22 cellular contexts compared by ENCODE assay signal in genomic region chr6:155787168-155787567, GRCh38.
A peak's percentile ranks its signal among the peaks of the same experiment; 100 is the strongest.
DNase-seq lines count a peak whose midpoint lies in the region; ATAC-seq and TF ChIP-seq lines count a peak whose summit lies in the region.
"Had no signal": no experiment of that assay in that cellular context is flagged by ENCODE, and none has a peak within 500 bp of the region (broad histone marks: within the 10 kb centered on the region; RNA-seq: fewer than 3 reads in every experiment).

No MANE protein-coding gene starts in this region.

- H3K4me1 Mint-ChIP-seq in CD14-positive monocyte = no peaks in the 10 kb centered on the region
- H3K4me1 Mint-ChIP-seq: T-cell had no signal

- TF ChIP-seq CTCF in OCI-LY7 (conservative IDR thresholded peaks at IDR 0.05; ENCODE audit: low read length) (no peak), CD14-positive monocyte (IDR thresholded peaks at IDR 0.05) (no peak)

- CTCF ChIA-PET in OCI-LY7 (lab: Charles Lee; ENCODE audit: unreplicated experiment) = no interaction called here

- no peaks in the 10 kb centered on the region for H4K20me1 ChIP-seq in OCI-LY7 (ENCODE audit: insufficient read depth, low read length)

- H3K36me3 Mint-ChIP-seq in CD14-positive monocyte = no peaks in the 10 kb centered on the region
- H3K36me3 Mint-ChIP-seq: T-cell had no signal

- H3K4me3 ChIP-seq in OCI-LY7 (ENCODE audit: low read depth, low read length, poor library complexity, severe bottlenecking) = no peak overlapping the region
- H3K4me3 ChIP-seq: Peyer's patch, SJCRH30 had no signal

- peak; percentile 54 for DNase-seq in DMS53 (lab: John Stamatoyannopoulos, UW)
- DNase-seq in DMS53 treated with DMSO at 0.1 percent for 48 hours (lab: John Stamatoyannopoulos, UW; ENCODE audit: unreplicated experiment) = no peak
- DNase-seq in OCI-LY7 (ENCODE audit: low spot score) = peak; percentile 48
- DNase-seq in left colon = peak in 1 of 2 donors; percentile 7
- DNase-seq in stimulated activated naive CD4-positive, alpha-beta T cell treated with Interleukin-2 at 50 U/mL for 16 hours (lab: John Stamatoyannopoulos, UW) = no peak
- no peak for DNase-seq in NCI-H1048 (lab: John Stamatoyannopoulos, UW)
- no peak for DNase-seq in CD14-positive monocyte (ENCODE audit: low spot score)
- DNase-seq: DMS79; H7; MV-4-11; NCI-H1417; NCI-H187; NCI-H2107; NCI-H446 treated with DMSO at 0.1 percent for 48 hours; NCI-H526 treated with DMSO at 0.1 percent for 48 hours; NK-92 treated with Interleukin-12 subunit alpha and Interleukin-12 subunit beta, amount 100 ng/mL, for 24 hours; Peyer's patch; SJCRH30; T-cell had no signal

- H3K79me2 ChIP-seq in OCI-LY7 (ENCODE audit: insufficient read depth, low read depth, low read length) = no peaks in the 10 kb centered on the region

- intact Hi-C loops in OCI-LY7 (cut with micrococcal nuclease; ENCODE audit: unreplicated experiment) (no loop called here), left colon (cut with DNase I, micrococcal nuclease) (no loop called here), CD14-positive monocyte (cut with micrococcal nuclease) (no loop called here)

- ATAC-seq in left colon (peak; percentile 76), HG02571 (IDR thresholded peaks at IDR 0.05; ENCODE audit: unreplicated experiment) (no peak)
- ATAC-seq: T-cell had no signal

- no peaks in the 10 kb centered on the region for H3K36me3 ChIP-seq in OCI-LY7 (ENCODE audit: insufficient read depth, low read length)
- H3K36me3 ChIP-seq: Peyer's patch, SJCRH30 had no signal

- H3K27ac Mint-ChIP-seq in CD14-positive monocyte = no peak overlapping the region
- H3K27ac Mint-ChIP-seq: T-cell had no signal

- no peaks in the 10 kb centered on the region for H3K9me2 ChIP-seq in OCI-LY7 (ENCODE audit: insufficient read depth, low read length)

- H3K9me3 ChIP-seq in OCI-LY7 (ENCODE audit: low read length) = peaks cover 8% of the 10 kb centered on the region; the same call in 1 of the 2 replicates
- H3K9me3 ChIP-seq: Peyer's patch, SJCRH30 had no signal

- no peak overlapping the region for H3K27ac ChIP-seq in OCI-LY7 (ENCODE audit: low read depth, low read length, poor library complexity, severe bottlenecking)
- H3K27ac ChIP-seq: 22Rv1, C4-2B, Peyer's patch, SJCRH30 had no signal

- H3K4me1 ChIP-seq in OCI-LY7 (ENCODE audit: insufficient read depth, low read length, poor library complexity, severe bottlenecking) = no peaks in the 10 kb centered on the region
- H3K4me1 ChIP-seq: Peyer's patch, SJCRH30 had no signal

- BruUV-seq in OCI-LY7 (replicated peaks; lab: Mats Ljungman, UMichigan) = no TSS peak

- H3K9me3 Mint-ChIP-seq in CD14-positive monocyte = peaks cover 7 to 21% (median 8%) of the 10 kb centered on the region in 7 donors

- no peak overlapping the region for H3K4me2 ChIP-seq in OCI-LY7 (ENCODE audit: low read length)

- H3K27me3 Mint-ChIP-seq in CD14-positive monocyte (ENCODE audit: low read depth in 3 of 3) = no peaks in the 10 kb centered on the region
- H3K27me3 Mint-ChIP-seq: T-cell had no signal

- H3K4me3 Mint-ChIP-seq in CD14-positive monocyte = no peak overlapping the region
- H3K4me3 Mint-ChIP-seq: T-cell had no signal

- POLR2A ChIA-PET in OCI-LY7 (lab: Charles Lee) = no interaction called here

- no peak overlapping the region for H2AFZ ChIP-seq in OCI-LY7 (ENCODE audit: low read length)

Comparison
In these comparisons a context has a peak if more than half of its experiments do, and no peak if none do; other contexts are left out.
1. DNase-seq: peak in DMS53 (single experiment) and OCI-LY7 (single experiment); none in DMS53 treated with DMSO at 0.1 percent for 48 hours (single experiment), stimulated activated naive CD4-positive, alpha-beta T cell treated with Interleukin-2 at 50 U/mL for 16 hours (single experiment), NCI-H1048 (single experiment) and CD14-positive monocyte (single experiment).